Comparison of ENCODE assay signal across 24 cellular contexts in the genomic region with DNA sequence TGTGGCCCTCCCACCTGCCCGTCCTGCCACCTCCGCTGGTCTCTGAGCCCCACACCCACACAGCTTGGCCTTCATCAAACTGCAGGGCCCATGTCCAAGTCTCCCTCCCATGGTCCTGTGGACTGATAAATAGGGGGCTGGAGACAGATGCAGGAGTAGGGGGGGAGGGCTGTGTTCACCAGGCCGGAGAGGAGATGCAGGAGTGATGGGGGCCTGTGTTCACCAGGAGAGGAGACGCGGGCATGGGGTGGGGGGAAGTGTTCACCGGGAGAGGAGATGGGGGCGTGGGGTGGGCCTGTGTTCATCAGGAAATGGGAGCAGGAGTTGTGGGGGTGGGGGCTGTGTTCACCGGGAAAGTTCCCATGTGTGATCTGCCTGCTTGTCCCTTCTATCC. TPM values are rescaled to one million over a fixed set of nuclear protein-coding genes. Genes with fewer than 3 reads are reported as not detected.
DNase-seq lines count a peak whose midpoint lies in the region; ATAC-seq, FAIRE-seq and TF ChIP-seq lines count a peak whose summit lies in the region.
"Had no signal": no experiment of that assay in that cellular context is flagged by ENCODE, and none has a peak within 500 bp of the region (broad histone marks: within the 10 kb centered on the region; RNA-seq: fewer than 3 reads in every experiment).

No MANE protein-coding gene starts in this region.

- H3K4me3 ChIP-seq in right atrium auricular region: no peak overlapping the region
- no peak overlapping the region for H3K4me3 ChIP-seq in vagina
- no peak overlapping the region for H3K4me3 ChIP-seq in ovary
- H3K4me3 ChIP-seq: GM23338, K562, SJSA1 had no signal

- H3K27me3 ChIP-seq in right atrium auricular region (no peaks in the 10 kb centered on the region), vagina (no peaks in the 10 kb centered on the region), ovary (no peaks in the 10 kb centered on the region)
- H3K27me3 ChIP-seq: SJSA1 had no signal

- TF ChIP-seq POLR2A in vagina (IDR thresholded peaks at IDR 0.05) (no peak), ovary (IDR thresholded peaks at IDR 0.05) (no peak)

- H3K27ac ChIP-seq in right atrium auricular region (no peak overlapping the region), vagina (no peak overlapping the region), ovary (no peak overlapping the region)
- H3K27ac ChIP-seq: SJSA1 had no signal

- peak; percentile 28 for DNase-seq in right atrium auricular region (ENCODE audit: low spot score)
- no peak for DNase-seq in left ventricle myocardium superior
- DNase-seq in islet precursor cell: peak; percentile 40
- DNase-seq in posterior vena cava (ENCODE audit: low spot score): peak; percentile 51
- DNase-seq in vagina (ENCODE audit: extremely low spot score in 2 of 2): peak; percentile 79 to 88
- DNase-seq in cerebellar nuclear complex (lab: John Stamatoyannopoulos, UW): no peak
- DNase-seq in GM19239 (ENCODE audit: insufficient read length, low spot score): no peak
- DNase-seq in ovary: no peak
- DNase-seq: C1 segment of cervical spinal cord; CD4-positive, alpha-beta memory T cell; COR-L47; Kasumi-1; NCI-H1092 treated with DMSO at 0.1 percent for 48 hours; NCI-H1436; NCI-H187; NCI-H446; NCI-H526 treated with DMSO at 0.1 percent for 48 hours; Right ventricle myocardium superior; RPMI8226 had no signal

- no peaks in the 10 kb centered on the region for H3K9me3 ChIP-seq in right atrium auricular region
- no peaks in the 10 kb centered on the region for H3K9me3 ChIP-seq in vagina
- no peaks in the 10 kb centered on the region for H3K9me3 ChIP-seq in ovary
- H3K9me3 ChIP-seq: SJSA1 had no signal

- WGBS in ovary, 3 donors: 72 to 74% (median 73%) methylated on average over 8 of the region's 8 CpGs

- no peaks in the 10 kb centered on the region for H3K4me1 ChIP-seq in right atrium auricular region
- no peaks in the 10 kb centered on the region for H3K4me1 ChIP-seq in vagina
- H3K4me1 ChIP-seq in ovary (ENCODE audit: insufficient read depth): no peaks in the 10 kb centered on the region
- H3K4me1 ChIP-seq: SJSA1 had no signal

- no peak for FAIRE-seq in GM19239 (lab: Jason Lieb, UNC)
- FAIRE-seq: G401.6, HTR-8/SVneo, K562 had no signal

- TF ChIP-seq CTCF in right atrium auricular region (IDR thresholded peaks at IDR 0.05) (no peak), vagina (IDR thresholded peaks at IDR 0.05) (no peak), ovary (IDR thresholded peaks at IDR 0.05) (no peak)

- H3K36me3 ChIP-seq in right atrium auricular region (no peaks in the 10 kb centered on the region), vagina (no peaks in the 10 kb centered on the region), ovary (no peaks in the 10 kb centered on the region)
- H3K36me3 ChIP-seq: SJSA1 had no signal

- intact Hi-C loops in left ventricle myocardium superior (cut with micrococcal nuclease) (no loop called here), posterior vena cava (cut with DNase I) (no loop called here), vagina (cut with DNase I) (no loop called here), ovary (cut with DNase I) (no loop called here)

- no peak for TF ChIP-seq EP300 in ovary (IDR thresholded peaks at IDR 0.05)

- ATAC-seq in left ventricle myocardium superior: no peak
- ATAC-seq: GM23338, K562 had no signal

RNA-seq across cellular contexts. Expression of gene JAKMIP3, which starts 37.0 kb away (rescaled TPM):
- total RNA-seq in right atrium auricular region (under 1 TPM; 0.20 to 0.44 TPM), left ventricle myocardium superior (2.0 TPM), posterior vena cava (under 1 TPM; 0.60 to 0.62 TPM), vagina (0.49 TPM), ovary (1 to 10 TPM in 5 of 7 donors, under 1 TPM in 2; 0.48 to 2.5 (median 1.9) TPM)
- 1 to 10 TPM in 1 of 2 donors, under 1 TPM in 1; 0.97 to 1.4 TPM for polyA plus RNA-seq in ovary
- polyA plus RNA-seq: K562 had no signal

Comparison
In these comparisons a context has a peak if more than half of its experiments do, and no peak if none do; other contexts are left out.
1. DNase-seq: peak in right atrium auricular region (single experiment), islet precursor cell (single experiment), posterior vena cava (single experiment) and vagina (2 of 2); none in left ventricle myocardium superior (single experiment), cerebellar nuclear complex (0 of 2), GM19239 (single experiment) and ovary (0 of 5).